In the genomic region with DNA sequence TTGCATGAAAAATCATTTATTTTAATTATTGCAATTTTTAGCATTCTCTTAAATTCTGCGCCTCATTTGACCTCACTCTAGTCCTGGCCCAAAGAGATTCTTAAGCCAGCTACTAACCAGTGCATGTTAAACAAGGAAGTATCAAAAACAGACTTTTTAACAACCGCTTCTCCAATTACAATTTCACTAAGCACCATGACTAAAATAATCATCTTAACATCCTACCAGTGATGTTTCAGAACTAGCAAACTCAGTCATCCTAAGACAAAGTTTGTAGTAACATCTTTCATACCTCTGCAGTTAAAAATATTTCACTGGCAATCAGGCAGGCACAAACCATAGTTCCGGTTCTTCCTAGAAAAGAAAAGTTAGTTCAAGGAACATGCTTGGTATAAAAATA, we compare ENCODE assay signal across 8 cellular contexts.
DNase-seq lines count a peak whose midpoint lies in the region; ATAC-seq, FAIRE-seq and TF ChIP-seq lines count a peak whose summit lies in the region.
"Not testable (repeated sequence)": the region's sequence is repeated elsewhere in the genome, so short reads cannot be mapped to it uniquely, and the experiment has no call there.

No MANE protein-coding gene starts in this region.

- not testable (repeated sequence) for H3K4me2 ChIP-seq in GM12878 (ENCODE audit: control insufficient read depth, insufficient read depth)

- TF ChIP-seq EP300 in GM12878 (IDR thresholded peaks at IDR 0.05; ENCODE audit: borderline replicate concordance in 1 of 2, control insufficient read depth in 1 of 2, low read depth in 2 of 2, low read length in 2 of 2) = not testable (repeated sequence)

- not testable (repeated sequence) for H3K36me3 ChIP-seq in GM12878 (ENCODE audit: control insufficient read depth in 2 of 2, insufficient read depth in 2 of 2, low read length in 1 of 2); kidney (ENCODE audit: control insufficient read depth in 1 of 2, insufficient read depth in 2 of 2, low read length in 2 of 2)

- H3K9ac ChIP-seq in GM12878 (ENCODE audit: control insufficient read depth, insufficient read depth, low read length); kidney (ENCODE audit: low read length in 2 of 2): not testable (repeated sequence)

- not testable (repeated sequence) for TF ChIP-seq CTCF in GM12878 (IDR thresholded peaks at IDR 0.05 in 2 of 3, conservative IDR thresholded peaks at IDR 0.05 in 1 of 3; ENCODE audit: control insufficient read depth in 2 of 3, extremely low read depth in 1 of 3, insufficient read depth in 1 of 3, low read depth in 3 of 3, low read length in 3 of 3); kidney (IDR thresholded peaks at IDR 0.05; ENCODE audit: borderline replicate concordance, extremely low read depth, insufficient read depth)

- intact Hi-C loops in GM12878 (cut with micrococcal nuclease; ENCODE audit: unreplicated experiment) = loop anchor here (5.0 kb wide), 1 partner anchor 233 kb away; no protein-coding TSS in a partner anchor
- intact Hi-C loops in kidney (cut with DNase I) = not testable (repeated sequence)

- 0% methylated on average over 3 of the region's 3 CpGs for WGBS in GM12878 (ENCODE audit: insufficient coverage, insufficient replicate concordance, low lambda C conversion rate, missing lambda C conversion rate)

- RAD21 ChIA-PET in GM12878 (lab: Charles Lee; ENCODE audit: unreplicated experiment) = not testable (repeated sequence)

- not testable (repeated sequence) for H4K20me1 ChIP-seq in GM12878 (ENCODE audit: control insufficient read depth, insufficient read depth)

- not testable (repeated sequence) for TF ChIP-seq RAD21 in GM12878 (IDR thresholded peaks at IDR 0.05; ENCODE audit: insufficient read depth, low read depth, low read length)

- not testable (repeated sequence) for DNase-seq in GM12891 (ENCODE audit: insufficient read length, low spot score); GM12878 (ENCODE audit: low read depth, low spot score); kidney

- not testable (repeated sequence) for TF ChIP-seq POLR2A in GM12891 (IDR thresholded peaks at IDR 0.05; ENCODE audit: low read depth, low read length); GM12878 (IDR thresholded peaks at IDR 0.05; ENCODE audit: low read depth, low read length)

- H3K27ac ChIP-seq in GM12878 (ENCODE audit: control insufficient read depth, insufficient read depth); kidney (ENCODE audit: low read depth in 2 of 2, low read length in 2 of 2): not testable (repeated sequence)

- H3K4me1 ChIP-seq in GM12878 (ENCODE audit: control insufficient read depth, insufficient read depth, low read length); kidney (ENCODE audit: control insufficient read depth in 1 of 2, insufficient read depth in 1 of 2, low read depth in 1 of 2, low read length in 2 of 2): not testable (repeated sequence)

- FAIRE-seq in GM12891 (lab: Jason Lieb, UNC) (peak; percentile 45), kidney (lab: Jason Lieb, UNC) (peak; percentile 23)
- FAIRE-seq in GM12878 (lab: Jason Lieb, UNC) = not testable (repeated sequence)

- H3K9me3 ChIP-seq in GM12878 (replicated peaks; ENCODE audit: control insufficient read depth, insufficient read depth, low read length); kidney (ENCODE audit: control insufficient read depth in 1 of 2, low read length in 2 of 2): not testable (repeated sequence)

- CTCF ChIA-PET in GM12878 (lab: Yijun Ruan, JAX) = not testable (repeated sequence)

- in situ Hi-C loops in GM12878 (cut with MboI) = not testable (repeated sequence)

- H3K27me3 ChIP-seq in GM12878 (replicated peaks in 1 of 2; ENCODE audit: control insufficient read depth in 2 of 2, insufficient read depth in 2 of 2, low read length in 1 of 2) = not testable (repeated sequence)

- not testable (repeated sequence) for H3K4me3 ChIP-seq in GM12878; kidney (ENCODE audit: low read length in 2 of 2)

- not testable (repeated sequence) for H3K79me2 ChIP-seq in GM12878 (ENCODE audit: control insufficient read depth, insufficient read depth, low read length)

- ATAC-seq in GM19455 (IDR thresholded peaks at IDR 0.05; ENCODE audit: unreplicated experiment) (peak; percentile 46), GM21529 (IDR thresholded peaks at IDR 0.05; ENCODE audit: unreplicated experiment) (peak; percentile 58), HG02870 (IDR thresholded peaks at IDR 0.05; ENCODE audit: unreplicated experiment) (peak; percentile 62), HG03095 (IDR thresholded peaks at IDR 0.05; ENCODE audit: unreplicated experiment) (peak; percentile 50), HG03565 (IDR thresholded peaks at IDR 0.05; ENCODE audit: unreplicated experiment) (peak; percentile 52), GM12878 (peak; percentile 43; the same call in 2 of the 3 replicates)

- POLR2A ChIA-PET in GM12878 (lab: Charles Lee) = not testable (repeated sequence)

- BruUV-seq in GM12878 (replicated peaks; lab: Mats Ljungman, UMichigan) = not testable (repeated sequence)

- not testable (repeated sequence) for H2AFZ ChIP-seq in GM12878 (ENCODE audit: control insufficient read depth, low read depth, low read length)

- SMC1A ChIA-PET in GM12878 (lab: Charles Lee; ENCODE audit: uncharacterized antibody, unreplicated experiment) = not testable (repeated sequence)
